8 cellular contexts compared by ENCODE assay signal in the genomic region with DNA sequence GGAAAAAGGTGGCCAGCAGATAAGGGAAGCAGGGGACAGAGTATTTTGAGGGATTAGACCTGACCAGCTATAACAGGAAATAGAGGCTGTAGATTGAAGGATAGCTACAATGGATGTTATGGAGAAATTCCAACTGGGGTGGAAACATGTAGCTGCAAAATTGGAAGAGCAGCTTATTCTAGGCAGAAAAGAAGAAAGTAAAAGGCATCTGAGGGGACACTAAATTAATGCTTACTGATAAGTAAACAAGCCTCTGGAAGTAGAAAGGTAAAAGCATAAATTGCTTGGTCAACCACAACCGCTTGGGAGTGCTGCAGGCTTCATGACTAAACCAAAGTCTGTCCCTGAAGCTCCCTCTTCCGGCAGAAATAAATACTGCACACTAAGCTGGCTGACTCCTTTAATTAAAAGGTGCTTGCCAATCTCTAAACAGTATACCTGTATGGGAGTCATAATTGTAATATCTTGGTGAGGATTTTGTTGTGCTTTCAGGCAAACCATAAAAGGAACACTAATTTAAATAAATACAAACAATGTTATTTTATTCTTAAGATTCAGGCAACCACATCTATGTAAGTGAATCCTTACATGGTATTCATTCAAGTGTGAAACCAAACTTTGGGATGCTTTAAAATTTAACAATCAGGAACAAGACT. TPM values are rescaled to one million over a fixed set of nuclear protein-coding genes. Genes with fewer than 3 reads are reported as not detected.
DNase-seq lines count a peak whose midpoint lies in the region; ATAC-seq and TF ChIP-seq lines count a peak whose summit lies in the region.

No MANE protein-coding gene starts in this region.

- peaks cover 49% of the 10 kb centered on the region for H3K4me1 ChIP-seq in body of pancreas

- H3K27ac ChIP-seq in body of pancreas: peak overlapping the region in 2 of 4 donors; percentile 1 to 50

- TF ChIP-seq CTCF in body of pancreas (IDR thresholded peaks at IDR 0.05): peak; percentile 96 to 100 (median 99)

- H3K27me3 ChIP-seq in body of pancreas: no peaks in the 10 kb centered on the region

- peaks cover 0 to 6% of the 10 kb centered on the region in 2 donors for H3K36me3 ChIP-seq in body of pancreas (replicated peaks in 1 of 2; ENCODE audit: insufficient read depth in 1 of 2, low read depth in 2 of 2)

- WGBS in body of pancreas, 2 donors: 0 to 4% methylated on average over 2 of the region's 2 CpGs

- intact Hi-C loops in body of pancreas (cut with DNase I): no loop called here

- H3K4me3 ChIP-seq in body of pancreas: no peak overlapping the region

- no peak for TF ChIP-seq POLR2A in body of pancreas (IDR thresholded peaks at IDR 0.05)

- no peaks in the 10 kb centered on the region for H3K9me3 ChIP-seq in body of pancreas

- DNase-seq in body of pancreas (peak; percentile 94 to 98 (median 96)), inferior parietal cortex (ENCODE audit: extremely low spot score) (peak; percentile 99), cerebellar nuclear complex (lab: John Stamatoyannopoulos, UW) (no peak), NCI-H2107 treated with DMSO at 0.1 percent for 48 hours (lab: John Stamatoyannopoulos, UW; ENCODE audit: unreplicated experiment) (no peak)
- DNase-seq in stimulated activated CD4-positive, alpha-beta T cell treated with anti-CD3 and anti-CD28 coated beads, Interleukin-1b, Interleukin-23, amount 100 ng/mL, for 48 hours: peak; percentile 86

- ATAC-seq in GM18498 (IDR thresholded peaks at IDR 0.05; ENCODE audit: unreplicated experiment) (peak; percentile 62), HG02884 (IDR thresholded peaks at IDR 0.05; ENCODE audit: unreplicated experiment) (peak; percentile 50), SK-N-SH treated with all-trans-retinoic acid at 6 μM for 48 hours (peak; percentile 67), body of pancreas (peak; percentile 84)

TF ChIP-seq in SK-N-SH treated with all-trans-retinoic acid at 6 μM for 48 hours, 23 proteins besides CTCF, POLR2A, EP300 and RAD21:
- TF ChIP-seq ZFP30 (CRISPR knock-in tag; IDR thresholded peaks at IDR 0.05): no peak
- TF ChIP-seq, protein P1, sequence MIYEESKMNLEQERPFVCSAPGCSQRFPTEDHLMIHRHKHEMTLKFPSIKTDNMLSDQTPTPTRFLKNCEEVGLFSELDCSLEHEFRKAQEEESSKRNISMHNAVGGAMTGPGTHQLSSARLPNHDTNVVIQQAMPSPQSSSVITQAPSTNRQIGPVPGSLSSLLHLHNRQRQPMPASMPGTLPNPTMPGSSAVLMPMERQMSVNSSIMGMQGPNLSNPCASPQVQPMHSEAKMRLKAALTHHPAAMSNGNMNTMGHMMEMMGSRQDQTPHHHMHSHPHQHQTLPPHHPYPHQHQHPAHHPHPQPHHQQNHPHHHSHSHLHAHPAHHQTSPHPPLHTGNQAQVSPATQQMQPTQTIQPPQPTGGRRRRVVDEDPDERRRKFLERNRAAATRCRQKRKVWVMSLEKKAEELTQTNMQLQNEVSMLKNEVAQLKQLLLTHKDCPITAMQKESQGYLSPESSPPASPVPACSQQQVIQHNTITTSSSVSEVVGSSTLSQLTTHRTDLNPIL (CRISPR knock-in tag; IDR thresholded peaks at IDR 0.05; ENCODE audit: low read depth): no peak
- no peak for TF ChIP-seq ZFP3 (CRISPR knock-in tag; IDR thresholded peaks at IDR 0.05)
- TF ChIP-seq, protein P2, sequence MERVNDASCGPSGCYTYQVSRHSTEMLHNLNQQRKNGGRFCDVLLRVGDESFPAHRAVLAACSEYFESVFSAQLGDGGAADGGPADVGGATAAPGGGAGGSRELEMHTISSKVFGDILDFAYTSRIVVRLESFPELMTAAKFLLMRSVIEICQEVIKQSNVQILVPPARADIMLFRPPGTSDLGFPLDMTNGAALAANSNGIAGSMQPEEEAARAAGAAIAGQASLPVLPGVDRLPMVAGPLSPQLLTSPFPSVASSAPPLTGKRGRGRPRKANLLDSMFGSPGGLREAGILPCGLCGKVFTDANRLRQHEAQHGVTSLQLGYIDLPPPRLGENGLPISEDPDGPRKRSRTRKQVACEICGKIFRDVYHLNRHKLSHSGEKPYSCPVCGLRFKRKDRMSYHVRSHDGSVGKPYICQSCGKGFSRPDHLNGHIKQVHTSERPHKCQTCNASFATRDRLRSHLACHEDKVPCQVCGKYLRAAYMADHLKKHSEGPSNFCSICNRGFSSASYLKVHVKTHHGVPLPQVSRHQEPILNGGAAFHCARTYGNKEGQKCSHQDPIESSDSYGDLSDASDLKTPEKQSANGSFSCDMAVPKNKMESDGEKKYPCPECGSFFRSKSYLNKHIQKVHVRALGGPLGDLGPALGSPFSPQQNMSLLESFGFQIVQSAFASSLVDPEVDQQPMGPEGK (CRISPR knock-in tag; IDR thresholded peaks at IDR 0.05; ENCODE audit: borderline replicate concordance): no peak

RNA-seq across cellular contexts. Expression of a gene that starts 7.7 kb away (rescaled TPM):
- 100 to 1,000 TPM; 637 to 675 TPM for total RNA-seq in body of pancreas

RNA-seq across cellular contexts. Expression of a gene that starts 43.1 kb away (rescaled TPM):
- total RNA-seq in body of pancreas: 10 to 100 TPM; 16.5 to 18.9 TPM

Comparison
In these comparisons a context has a peak if more than half of its experiments do, and no peak if none do; other contexts are left out.
1. DNase-seq: peak in body of pancreas (4 of 4), inferior parietal cortex (single experiment) and stimulated activated CD4-positive, alpha-beta T cell treated with anti-CD3 and anti-CD28 coated beads, Interleukin-1b, Interleukin-23, amount 100 ng/mL, for 48 hours (single experiment); none in cerebellar nuclear complex (0 of 2) and NCI-H2107 treated with DMSO at 0.1 percent for 48 hours (single experiment).
2. Peak in every context shown above with its lines, with median percentiles within 50 percentile points of each other: ATAC-seq.